In the genomic region with DNA sequence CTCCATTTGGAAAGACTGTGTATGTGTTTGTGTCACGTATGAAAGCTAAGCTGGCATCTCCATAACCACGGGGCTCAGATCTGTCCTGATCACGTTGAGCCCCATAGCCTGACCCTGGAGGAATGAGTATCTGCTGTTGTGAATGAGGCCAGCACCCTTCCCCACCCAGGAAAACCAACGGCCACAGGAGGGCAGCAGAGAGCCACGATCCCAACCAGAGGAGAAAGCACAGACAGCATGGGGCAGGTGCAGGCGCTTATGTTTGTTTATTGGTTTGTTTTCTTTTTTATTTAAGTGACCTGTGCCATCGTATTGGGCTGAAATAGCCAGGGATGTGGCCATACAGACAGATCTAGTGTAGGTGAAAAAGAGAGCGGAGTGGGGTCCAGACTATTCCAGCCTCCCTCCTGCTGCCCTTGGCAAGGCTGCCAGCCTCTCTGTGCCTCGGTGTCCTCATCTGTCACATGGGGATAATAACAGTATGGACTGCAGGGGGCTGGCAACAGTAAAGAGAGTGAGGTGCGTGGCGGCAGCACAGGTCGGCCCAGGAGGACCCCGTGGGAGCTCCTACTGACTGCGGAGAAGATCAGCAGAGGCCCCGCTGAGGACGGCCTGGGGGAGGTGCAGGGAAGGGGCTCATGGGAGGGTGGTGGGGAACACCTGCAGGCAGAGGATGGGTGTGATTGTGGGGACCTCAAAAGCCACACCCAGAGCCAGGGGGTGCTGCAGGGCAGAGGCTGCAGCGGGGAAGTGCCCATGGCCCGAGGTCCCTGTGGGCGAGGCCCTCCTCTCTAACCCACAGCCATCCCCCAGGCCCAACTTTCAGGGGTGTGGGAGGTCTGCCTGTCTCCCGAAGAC, we compare ENCODE assay signal across 8 cellular contexts. TPM values are rescaled to one million over a fixed set of nuclear protein-coding genes. Genes with fewer than 3 reads are reported as not detected.
DNase-seq lines count a peak whose midpoint lies in the region; ATAC-seq and TF ChIP-seq lines count a peak whose summit lies in the region.

No MANE protein-coding gene starts in this region.

- no peak overlapping the region for H3K4me3 ChIP-seq in choroid plexus epithelial cell (ENCODE audit: low read depth, low read length)
- no peak overlapping the region for H3K4me3 ChIP-seq in liver (ENCODE audit: low read depth in 1 of 3, low read length in 3 of 3)

- DNase-seq in AG20443 (ENCODE audit: low spot score) (peak; percentile 83), GM19238 (ENCODE audit: insufficient read length, low spot score) (peak; percentile 84), NCI-H460 (ENCODE audit: extremely low read depth, low read depth) (peak; percentile 91), choroid plexus epithelial cell (ENCODE audit: low read depth) (peak; percentile 84)
- DNase-seq in activated CD4-positive, alpha-beta T cell treated with anti-CD3 and anti-CD28 coated beads for 4 hours: peak; percentile 81 to 96
- peak; percentile 82 to 93 (median 87) for DNase-seq in stimulated activated CD4-positive, alpha-beta T cell treated with anti-CD3 and anti-CD28 coated beads, TNF-alpha, amount 100 ng/mL, for 48 hours (ENCODE audit: low read depth in 3 of 3)

- peak; percentile 91 to 94 for TF ChIP-seq RAD21 in liver (IDR thresholded peaks at IDR 0.05)

- H3K4me1 ChIP-seq in liver (ENCODE audit: control insufficient read depth in 4 of 4, insufficient read depth in 4 of 4, low read length in 3 of 4): no peaks in the 10 kb centered on the region

- H3K9me3 ChIP-seq in liver (ENCODE audit: control insufficient read depth in 4 of 4, low read length in 3 of 4): no peaks in the 10 kb centered on the region

- H3K27me3 ChIP-seq in liver (ENCODE audit: control insufficient read depth in 4 of 4, insufficient read depth in 4 of 4, low read length in 3 of 4): peaks cover 0 to 3% (median 1%) of the 10 kb centered on the region in 4 donors

- WGBS in liver: 54% methylated on average over 20 of the region's 20 CpGs

- peak; percentile 80 for ATAC-seq in HG03354 (IDR thresholded peaks at IDR 0.05; ENCODE audit: poor library complexity, severe bottlenecking, unreplicated experiment)

- TF ChIP-seq CTCF in choroid plexus epithelial cell (conservative IDR thresholded peaks at IDR 0.05; ENCODE audit: low read depth, low read length) (peak; percentile 94), liver (IDR thresholded peaks at IDR 0.05; ENCODE audit: low read depth, low read length, missing input control) (peak; percentile 89)

- H3K36me3 ChIP-seq in liver (ENCODE audit: control insufficient read depth in 4 of 4, insufficient read depth in 3 of 4, low read depth in 1 of 4, low read length in 3 of 4): no peaks in the 10 kb centered on the region

- no peak overlapping the region for H3K9ac ChIP-seq in liver (ENCODE audit: low read depth in 1 of 2, low read length in 2 of 2)

- H3K27ac ChIP-seq in liver (ENCODE audit: low read depth in 1 of 2, low read length in 2 of 2): no peak overlapping the region

TF ChIP-seq in liver, 16 proteins besides CTCF, POLR2A, EP300 and RAD21:
- TF ChIP-seq REST (IDR thresholded peaks at IDR 0.05) (no peak), GABPA (IDR thresholded peaks at IDR 0.05 in 1 of 2, conservative IDR thresholded peaks at IDR 0.05 in 1 of 2) (no peak), RXRA (IDR thresholded peaks at IDR 0.05) (no peak), FOXA1 (IDR thresholded peaks at IDR 0.05) (no peak), YY1 (IDR thresholded peaks at IDR 0.05) (no peak), TAF1 (conservative IDR thresholded peaks at IDR 0.05) (no peak), NR2F2 (IDR thresholded peaks at IDR 0.05) (no peak)
- TF ChIP-seq, protein P1, sequence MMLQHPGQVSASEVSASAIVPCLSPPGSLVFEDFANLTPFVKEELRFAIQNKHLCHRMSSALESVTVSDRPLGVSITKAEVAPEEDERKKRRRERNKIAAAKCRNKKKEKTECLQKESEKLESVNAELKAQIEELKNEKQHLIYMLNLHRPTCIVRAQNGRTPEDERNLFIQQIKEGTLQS (IDR thresholded peaks at IDR 0.05): no peak
TF ChIP-seq in liver: peak in this region for 0.

RNA-seq across cellular contexts. Expression of gene OR2V2, which starts 12.1 kb away (rescaled TPM):
- not detected in 2 replicates for total RNA-seq in NCI-H460 (2014; rRNA removed; shearing (Covaris generic))
- polyA plus RNA-seq in NCI-H460 (2014; cell fraction: nucleus; rRNA removed): not detected in 2 replicates
- not detected for total RNA-seq in liver
- polyA plus RNA-seq in liver: not detected

RNA-seq across cellular contexts. Expression of gene OR2V1, which starts 28.5 kb away (rescaled TPM):
- total RNA-seq in NCI-H460 (2014; rRNA removed; shearing (Covaris generic)): not detected in 2 replicates
- not detected in 2 replicates for polyA plus RNA-seq in NCI-H460 (2014; cell fraction: nucleus; rRNA removed)
- total RNA-seq in liver: not detected
- polyA plus RNA-seq in liver: not detected

RNA-seq across cellular contexts. Expression of gene TRIM7, which starts 45.5 kb away (rescaled TPM):
- total RNA-seq in NCI-H460 (2014; rRNA removed; shearing (Covaris generic)): 46.8 and 54.3 TPM in 2 replicates
- 52.9 and 66.6 TPM in 2 replicates for polyA plus RNA-seq in NCI-H460 (2014; cell fraction: nucleus; rRNA removed)
- total RNA-seq in liver: under 1 TPM in 1 of 2 donors, not detected in 1; 0.50 TPM
- polyA plus RNA-seq in liver: under 1 TPM; 0.10 to 0.14 TPM

Comparison
In these comparisons a context has a peak if more than half of its experiments do, and no peak if none do; other contexts are left out.
1. RNA of gene TRIM7, which starts 45.5 kb away (total RNA-seq): 46.8 to 54.3 TPM in NCI-H460; 0.50 TPM in liver; every median in the first group is over 10 times any median in the second.
2. Peak in every context shown above with its lines, with median percentiles within 50 percentile points of each other: DNase-seq.